Comparison of ENCODE assay signal across 9 cellular contexts in genomic region chr14:23035303-23036164, GRCh38. TPM values are rescaled to one million over a fixed set of nuclear protein-coding genes. Genes with fewer than 3 reads are reported as not detected.
A peak's percentile ranks its signal among the peaks of the same experiment; 100 is the strongest.
DNase-seq lines count a peak whose midpoint lies in the region; ATAC-seq, FAIRE-seq and TF ChIP-seq lines count a peak whose summit lies in the region.
"Had no signal": no experiment of that assay in that cellular context is flagged by ENCODE, and none has a peak within 500 bp of the region (broad histone marks: within the 10 kb centered on the region; RNA-seq: fewer than 3 reads in every experiment).

No MANE protein-coding gene starts in this region.

- TF ChIP-seq POLR2A in uterus (IDR thresholded peaks at IDR 0.05): no peak
- TF ChIP-seq POLR2A in erythroblast (IDR thresholded peaks at IDR 0.05; ENCODE audit: low read length): no peak

- H3K36me3 ChIP-seq in left ventricle myocardium inferior: peaks cover 30% of the 10 kb centered on the region
- H3K36me3 ChIP-seq in bronchial epithelial cell (ENCODE audit: control insufficient read depth, insufficient read depth, low read length): peaks cover 11% of the 10 kb centered on the region
- H3K36me3 ChIP-seq in uterus: no peaks in the 10 kb centered on the region

- H3K4me3 ChIP-seq in left ventricle myocardium inferior: peak overlapping the region; percentile 89
- peak overlapping the region; percentile 60 for H3K4me3 ChIP-seq in bronchial epithelial cell (ENCODE audit: low read depth, low read length)
- H3K4me3 ChIP-seq in mononuclear cell (ENCODE audit: low read length): peak overlapping the region; percentile 61
- peak overlapping the region; percentile 63 to 77 for H3K4me3 ChIP-seq in uterus

- no peak for DNase-seq in left ventricle myocardium inferior
- DNase-seq in left cardiac atrium: no peak
- DNase-seq in bronchial epithelial cell (ENCODE audit: low read depth): no peak
- DNase-seq in uterus: no peak
- no peak for DNase-seq in germinal center (ENCODE audit: low spot score)
- no peak for DNase-seq in head of caudate nucleus
- DNase-seq in erythroblast (lab: John Stamatoyannopoulos, UW): no peak
- DNase-seq: DMS153 had no signal

- no peaks in the 10 kb centered on the region for H3K9me3 ChIP-seq in left ventricle myocardium inferior (replicated peaks)
- H3K9me3 ChIP-seq in mononuclear cell (ENCODE audit: low read depth, low read length): no peaks in the 10 kb centered on the region
- H3K9me3 ChIP-seq in uterus: no peaks in the 10 kb centered on the region

- TF ChIP-seq CTCF in left ventricle myocardium inferior (IDR thresholded peaks at IDR 0.05; ENCODE audit: borderline replicate concordance) (no peak), bronchial epithelial cell (IDR thresholded peaks at IDR 0.05; ENCODE audit: insufficient read depth, low read length, severe bottlenecking) (no peak), uterus (IDR thresholded peaks at IDR 0.05) (peak in 1 of 4 experiments; percentile 48)

- H3K27ac ChIP-seq in left ventricle myocardium inferior (replicated peaks): peak overlapping the region; percentile 96
- peak overlapping the region; percentile 90 to 93 for H3K27ac ChIP-seq in uterus

- intact Hi-C loops in left ventricle myocardium inferior (cut with micrococcal nuclease) (no loop called here), left cardiac atrium (cut with DNase I) (no loop called here), uterus (cut with DNase I; ENCODE audit: low total_unique reads) (no loop called here), head of caudate nucleus (cut with DNase I) (no loop called here)

- no peaks in the 10 kb centered on the region for H3K27me3 ChIP-seq in left ventricle myocardium inferior (ENCODE audit: low read depth)
- H3K27me3 ChIP-seq in bronchial epithelial cell (ENCODE audit: control insufficient read depth, insufficient read depth, low read length): no peaks in the 10 kb centered on the region
- H3K27me3 ChIP-seq in mononuclear cell (ENCODE audit: insufficient read depth, low read length): no peaks in the 10 kb centered on the region
- no peaks in the 10 kb centered on the region for H3K27me3 ChIP-seq in uterus

- no peak for ATAC-seq in left cardiac atrium

- H3K4me1 ChIP-seq in left ventricle myocardium inferior (peaks cover 30% of the 10 kb centered on the region), mononuclear cell (ENCODE audit: insufficient read depth, low read length) (peaks cover 20% of the 10 kb centered on the region), uterus (peaks cover 0 to 7% of the 10 kb centered on the region in 2 donors)

- FAIRE-seq in bronchial epithelial cell (lab: Jason Lieb, UNC): no peak

RNA-seq across cellular contexts. Expression of gene PSMB5, which starts 0.8 kb away (rescaled TPM):
- total RNA-seq in left ventricle myocardium inferior (118 TPM), left cardiac atrium (100 to 1,000 TPM in 1 of 2 donors, 10 to 100 TPM in 1; 98.1 to 114 TPM), bronchial epithelial cell (158 and 220 TPM in 2 replicates), mononuclear cell (13.2 TPM), uterus (100 to 1,000 TPM in 2 of 4 donors, 10 to 100 TPM in 2; 18.4 to 121 (median 92.0) TPM)

RNA-seq across cellular contexts. Expression of gene PSMB11, which starts 6.5 kb away (rescaled TPM):
- total RNA-seq in left ventricle myocardium inferior (not detected), left cardiac atrium (not detected), bronchial epithelial cell (not detected in 2 replicates), mononuclear cell (not detected), uterus (not detected)

RNA-seq across cellular contexts. Expression of gene CDH24, which starts 21.8 kb away (rescaled TPM):
- 2.1 TPM for total RNA-seq in left ventricle myocardium inferior
- total RNA-seq in left cardiac atrium: 1 to 10 TPM; 1.6 to 3.4 TPM
- total RNA-seq in bronchial epithelial cell: 2.7 and 2.9 TPM in 2 replicates
- 0.63 TPM for total RNA-seq in mononuclear cell
- 10 to 100 TPM in 3 of 4 donors, 1 to 10 TPM in 1; 6.5 to 18.0 (median 13.8) TPM for total RNA-seq in uterus

RNA-seq across cellular contexts. Expression of gene C14orf93, which starts 25.6 kb away (rescaled TPM):
- total RNA-seq in left ventricle myocardium inferior: 4.9 TPM
- total RNA-seq in left cardiac atrium: 1 to 10 TPM; 3.9 to 4.7 TPM
- 6.3 and 7.4 TPM in 2 replicates for total RNA-seq in bronchial epithelial cell
- 6.9 TPM for total RNA-seq in mononuclear cell
- total RNA-seq in uterus: 10 to 100 TPM in 2 of 4 donors, 1 to 10 TPM in 2; 7.2 to 18.6 (median 10.4) TPM

RNA-seq across cellular contexts. Expression of gene AJUBA, which starts 53.2 kb away (rescaled TPM):
- total RNA-seq in left ventricle myocardium inferior: 7.2 TPM
- 1 to 10 TPM; 7.0 to 8.0 TPM for total RNA-seq in left cardiac atrium
- total RNA-seq in bronchial epithelial cell: 174 and 223 TPM in 2 replicates
- 0.21 TPM for total RNA-seq in mononuclear cell
- 10 to 100 TPM in 3 of 4 donors, 1 to 10 TPM in 1; 6.8 to 51.7 (median 27.1) TPM for total RNA-seq in uterus
